Comparison of ENCODE assay signal across 11 cellular contexts in genomic region chr17:46770439-46770817, GRCh38. TPM values are rescaled to one million over a fixed set of nuclear protein-coding genes. Genes with fewer than 3 reads are reported as not detected.
DNase-seq lines count a peak whose midpoint lies in the region; ATAC-seq and TF ChIP-seq lines count a peak whose summit lies in the region.
"Had no signal": no experiment of that assay in that cellular context is flagged by ENCODE, and none has a peak within 500 bp of the region (broad histone marks: within the 10 kb centered on the region; RNA-seq: fewer than 3 reads in every experiment).

No MANE protein-coding gene starts in this region.

- H4K20me1 ChIP-seq in BLaER1 treated with 17β-estradiol and CSF1 and Interleukin-3, amounts not matched to agents 10 nM and 100 nM, result peaks cover 0 to 9% (median 0%) of the 10 kb centered on the region in 11 experiments; a peak in 2 of 22 replicates
- H4K20me1 ChIP-seq in KMS-11 (ENCODE audit: insufficient read depth), result no peaks in the 10 kb centered on the region

- peak overlapping the region; percentile 84 for H2AFZ ChIP-seq in KMS-11 (ENCODE audit: low read depth)

- H3K27me3 Mint-ChIP-seq in central memory CD8-positive, alpha-beta T cell, result peaks cover 31% of the 10 kb centered on the region
- peaks cover 6 to 62% (median 21%) of the 10 kb centered on the region in 5 donors for H3K27me3 Mint-ChIP-seq in naive thymus-derived CD4-positive, alpha-beta T cell

- no peaks in the 10 kb centered on the region for H3K79me2 ChIP-seq in KMS-11 (ENCODE audit: insufficient read depth, low read depth)

- POLR2A ChIA-PET in naive thymus-derived CD4-positive, alpha-beta T cell (lab: Charles Lee), result no interaction called here

- CTCF ChIA-PET in naive thymus-derived CD4-positive, alpha-beta T cell (lab: Charles Lee), result no interaction called here

- H3K9me3 ChIP-seq in BLaER1 treated with 17β-estradiol and CSF1 and Interleukin-3, amounts not matched to agents 10 nM and 100 nM (replicated peaks in 1 of 11), result no peaks in the 10 kb centered on the region
- no peaks in the 10 kb centered on the region for H3K9me3 ChIP-seq in naive thymus-derived CD4-positive, alpha-beta T cell (ENCODE audit: control insufficient read depth in 2 of 3, low read length in 3 of 3)
- H3K9me3 ChIP-seq: stomach had no signal

- H3K4me3 ChIP-seq in BLaER1 treated with 17β-estradiol and CSF1 and Interleukin-3, amounts not matched to agents 10 nM and 100 nM, result peak overlapping the region in 5 of 10 experiments; percentile 61 to 71 (median 69); a peak in 8 of 20 replicates
- H3K4me3 ChIP-seq in KMS-11 (IDR thresholded peaks at IDR 0.05; ENCODE audit: insufficient read depth, low read depth, low read length), result no peak overlapping the region
- no peak overlapping the region for H3K4me3 ChIP-seq in naive thymus-derived CD4-positive, alpha-beta T cell (ENCODE audit: low read length)

- H3K27me3 ChIP-seq in BLaER1 treated with 17β-estradiol and CSF1 and Interleukin-3, amounts not matched to agents 10 nM and 100 nM, result peaks cover 20 to 38% (median 31%) of the 10 kb centered on the region in 11 experiments
- no peaks in the 10 kb centered on the region; the same call in 1 of the 2 replicates for H3K27me3 ChIP-seq in KMS-11 (ENCODE audit: insufficient read depth, low read depth)
- peaks cover 0 to 11% of the 10 kb centered on the region in 2 donors for H3K27me3 ChIP-seq in naive thymus-derived CD4-positive, alpha-beta T cell (ENCODE audit: control insufficient read depth in 2 of 2, insufficient read depth in 2 of 2, low read length in 2 of 2)

- peak overlapping the region in 6 of 11 experiments; percentile 81 to 91 (median 85); a peak in 11 of 22 replicates for H3K9ac ChIP-seq in BLaER1 treated with 17β-estradiol and CSF1 and Interleukin-3, amounts not matched to agents 10 nM and 100 nM
- H3K9ac ChIP-seq in KMS-11, result peak overlapping the region; percentile 73; the same call in 1 of the 2 replicates

- no peak overlapping the region for H3K27ac Mint-ChIP-seq in central memory CD8-positive, alpha-beta T cell (ENCODE audit: low read depth)
- H3K27ac Mint-ChIP-seq in naive thymus-derived CD4-positive, alpha-beta T cell, result no peak overlapping the region

- H3K36me3 Mint-ChIP-seq in central memory CD8-positive, alpha-beta T cell (ENCODE audit: insufficient read depth), result peaks cover 1% of the 10 kb centered on the region
- H3K36me3 Mint-ChIP-seq in naive thymus-derived CD4-positive, alpha-beta T cell, result no peaks in the 10 kb centered on the region

- peak overlapping the region; percentile 63 for H3K4me3 Mint-ChIP-seq in central memory CD8-positive, alpha-beta T cell
- peak overlapping the region in 9 of 10 donors; percentile 52 to 77 (median 68) for H3K4me3 Mint-ChIP-seq in naive thymus-derived CD4-positive, alpha-beta T cell

- no peak for ATAC-seq in central memory CD8-positive, alpha-beta T cell (replicated peaks; ENCODE audit: extremely low read depth, poor library complexity, severe bottlenecking)
- ATAC-seq in naive thymus-derived CD4-positive, alpha-beta T cell, result no peak
- ATAC-seq in GM19023 (IDR thresholded peaks at IDR 0.05; ENCODE audit: unreplicated experiment), result no peak

- peak overlapping the region in 2 of 11 experiments; percentile 77 to 83; a peak in 2 of 22 replicates for H3K27ac ChIP-seq in BLaER1 treated with 17β-estradiol and CSF1 and Interleukin-3, amounts not matched to agents 10 nM and 100 nM
- H3K27ac ChIP-seq in KMS-11, result peak overlapping the region; percentile 64
- no peak overlapping the region for H3K27ac ChIP-seq in naive thymus-derived CD4-positive, alpha-beta T cell (ENCODE audit: low read depth, low read length)

- H3K9me3 Mint-ChIP-seq in central memory CD8-positive, alpha-beta T cell, result no peaks in the 10 kb centered on the region
- H3K9me3 Mint-ChIP-seq in naive thymus-derived CD4-positive, alpha-beta T cell, result no peaks in the 10 kb centered on the region

- intact Hi-C loops in naive thymus-derived CD4-positive, alpha-beta T cell (cut with micrococcal nuclease), result no loop called here

- TF ChIP-seq CTCF in KMS-11 (conservative IDR thresholded peaks at IDR 0.05; ENCODE audit: low read depth, low read length), result no peak

- H3K36me3 ChIP-seq in BLaER1 treated with 17β-estradiol and CSF1 and Interleukin-3, amounts not matched to agents 10 nM and 100 nM, result no peaks in the 10 kb centered on the region
- H3K36me3 ChIP-seq in KMS-11 (ENCODE audit: insufficient read depth), result no peaks in the 10 kb centered on the region
- H3K36me3 ChIP-seq in naive thymus-derived CD4-positive, alpha-beta T cell (ENCODE audit: control insufficient read depth in 2 of 3, insufficient read depth in 3 of 3, low read length in 3 of 3), result no peaks in the 10 kb centered on the region
- H3K36me3 ChIP-seq: stomach had no signal

- peak overlapping the region in 10 of 11 experiments; percentile 89 to 98 (median 94); a peak in 20 of 22 replicates for H3K4me2 ChIP-seq in BLaER1 treated with 17β-estradiol and CSF1 and Interleukin-3, amounts not matched to agents 10 nM and 100 nM
- peak overlapping the region; percentile 87 for H3K4me2 ChIP-seq in KMS-11

- no peak for DNase-seq in central memory CD8-positive, alpha-beta T cell (ENCODE audit: low spot score in 2 of 2)
- DNase-seq in naive thymus-derived CD4-positive, alpha-beta T cell, result no peak
- no peak for DNase-seq in DMS79 (lab: John Stamatoyannopoulos, UW)
- no peak for DNase-seq in activated CD8-positive, alpha-beta memory T cell treated with anti-CD3 and anti-CD28 coated beads, Interleukin-2, amount 50 U/mL, for 48 hours
- no peak for DNase-seq in cortex of kidney (lab: John Stamatoyannopoulos, UW)
- DNase-seq: NCI-H2029, T-helper 9 cell had no signal

- H3K4me1 ChIP-seq in BLaER1 treated with 17β-estradiol and CSF1 and Interleukin-3, amounts not matched to agents 10 nM and 100 nM, result peaks cover 11 to 44% (median 36%) of the 10 kb centered on the region in 10 experiments
- H3K4me1 ChIP-seq in KMS-11 (ENCODE audit: low read depth, poor library complexity, severe bottlenecking), result peaks cover 5% of the 10 kb centered on the region
- H3K4me1 ChIP-seq in naive thymus-derived CD4-positive, alpha-beta T cell (ENCODE audit: control insufficient read depth in 2 of 2, insufficient read depth in 2 of 2, low read length in 2 of 2), result peaks cover 0 to 6% of the 10 kb centered on the region in 2 donors

- H3K4me1 Mint-ChIP-seq in central memory CD8-positive, alpha-beta T cell, result no peaks in the 10 kb centered on the region
- H3K4me1 Mint-ChIP-seq in naive thymus-derived CD4-positive, alpha-beta T cell, result peaks cover 0 to 20% (median 11%) of the 10 kb centered on the region in 7 donors

RNA-seq across cellular contexts. Expression of gene WNT3, which starts 48.1 kb away (rescaled TPM):
- total RNA-seq in naive thymus-derived CD4-positive, alpha-beta T cell, result under 1 TPM in 1 of 5 experiments, not detected in 4; 0.24 TPM
- polyA plus RNA-seq in naive thymus-derived CD4-positive, alpha-beta T cell, result under 1 TPM in 1 of 2 donors, not detected in 1; 0.07 TPM
